ENCODE assay signal across 13 cellular contexts in the genomic region with DNA sequence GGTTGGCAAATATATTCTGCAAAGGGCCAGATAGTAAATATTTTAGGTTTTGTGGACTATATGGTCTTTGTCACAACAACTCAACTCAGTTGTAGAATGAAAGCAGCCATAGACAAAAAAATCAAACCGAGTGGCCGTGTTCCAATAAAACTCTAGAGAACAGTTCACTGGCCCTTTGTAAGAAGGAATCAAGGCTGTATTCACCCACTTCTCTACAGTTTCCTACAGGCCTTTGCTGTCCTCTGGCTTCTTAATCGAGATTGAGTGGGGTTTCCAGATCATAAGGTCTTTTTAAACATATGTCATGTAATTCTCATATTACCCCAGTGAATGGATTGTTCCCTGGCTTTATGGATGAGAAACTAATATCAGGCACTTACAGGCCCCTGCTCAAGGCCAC.
A peak's percentile ranks its signal among the peaks of the same experiment; 100 is the strongest.
DNase-seq lines count a peak whose midpoint lies in the region; ATAC-seq and TF ChIP-seq lines count a peak whose summit lies in the region.
"Had no signal": no experiment of that assay in that cellular context is flagged by ENCODE, and none has a peak within 500 bp of the region (broad histone marks: within the 10 kb centered on the region; RNA-seq: fewer than 3 reads in every experiment).

No MANE protein-coding gene starts in this region.

- BruUV-seq in IMR-90 (replicated peaks; lab: Mats Ljungman, UMichigan): no TSS peak
- BruUV-seq in PC-3 (replicated peaks; lab: Mats Ljungman, UMichigan): no TSS peak

- TF ChIP-seq POLR2A in IMR-90 (IDR thresholded peaks at IDR 0.05; ENCODE audit: low read depth, low read length) (no peak), lower leg skin (IDR thresholded peaks at IDR 0.05) (no peak)

- H3K4me3 ChIP-seq in IMR-90 (ENCODE audit: insufficient read depth, low read depth, low read length) (no peak overlapping the region), PC-3 (ENCODE audit: low read length) (no peak overlapping the region), lower leg skin (ENCODE audit: low read depth, poor library complexity, severe bottlenecking) (no peak overlapping the region)
- H3K4me3 ChIP-seq: A549, BLaER1 had no signal

- TF ChIP-seq CTCF in IMR-90 (conservative IDR thresholded peaks at IDR 0.05; ENCODE audit: low read depth, low read length) (no peak), PC-3 (conservative IDR thresholded peaks at IDR 0.05; ENCODE audit: low read depth, low read length) (no peak), lower leg skin (IDR thresholded peaks at IDR 0.05) (no peak)

- intact Hi-C loops in IMR-90 (cut with micrococcal nuclease): no loop called here
- intact Hi-C loops in PC-3 (cut with micrococcal nuclease): no loop called here
- intact Hi-C loops in lower leg skin (cut with DNase I; ENCODE audit: low total_unique reads): no loop called here

- H2BK20ac ChIP-seq in IMR-90 (ENCODE audit: low read depth, low read length): 0 out of 2 replicates have a peak overlapping the region, but pooled peaks have one; percentile 25

- H3K27me3 ChIP-seq in IMR-90 (ENCODE audit: control insufficient read depth, insufficient read depth, low read length): no peaks in the 10 kb centered on the region
- no peaks in the 10 kb centered on the region for H3K27me3 ChIP-seq in PC-3 (ENCODE audit: low read length)
- H3K27me3 ChIP-seq: BLaER1 had no signal

- no peak overlapping the region for H4K91ac ChIP-seq in IMR-90 (ENCODE audit: insufficient read depth, low read depth, low read length)

- H4K20me1 ChIP-seq in IMR-90 (ENCODE audit: insufficient read depth, low read length) (no peaks in the 10 kb centered on the region), PC-3 (ENCODE audit: low read length) (no peaks in the 10 kb centered on the region)
- H4K20me1 ChIP-seq: BLaER1 had no signal

- H2BK120ac ChIP-seq in IMR-90 (ENCODE audit: low read depth, low read length): no peak overlapping the region

- DNase-seq in IMR-90 (no peak), PC-3 (no peak), globus pallidus (ENCODE audit: low spot score) (peak; percentile 24), pons (ENCODE audit: low spot score) (peak; percentile 84), lower leg skin (ENCODE audit: low spot score in 2 of 2) (no peak), AG08396 (ENCODE audit: low spot score) (no peak)
- DNase-seq: CD8-positive, alpha-beta memory T cell; GF-D8; GOT3; H9 had no signal

- H3K9me3 ChIP-seq in IMR-90 (ENCODE audit: control insufficient read depth, insufficient read depth, low read length): no peaks in the 10 kb centered on the region
- no peaks in the 10 kb centered on the region for H3K9me3 ChIP-seq in PC-3 (ENCODE audit: low read length)
- H3K9me3 ChIP-seq: A549, BLaER1 had no signal

- H3K9me2 ChIP-seq in PC-3 (replicated peaks; ENCODE audit: low read length): no peaks in the 10 kb centered on the region

- H3K4me2 ChIP-seq in IMR-90 (ENCODE audit: low read depth, low read length) (no peak overlapping the region), PC-3 (ENCODE audit: low read length) (peak overlapping the region; percentile 35)
- H3K4me2 ChIP-seq: A549, BLaER1 had no signal

- WGBS in IMR-90 (ENCODE audit: extremely low coverage in 2 of 2, insufficient read length in 1 of 2), 2 experiments: no CpG with 5 or more reads among the region's 3 CpGs
- WGBS in lower leg skin, 2 donors: 62 to 81% methylated on average over 3 of the region's 3 CpGs

- CTCF ChIA-PET in IMR-90 (lab: Yijun Ruan, JAX) (no interaction called here), PC-3 (lab: Charles Lee) (no interaction called here)

- no peak overlapping the region for H2AFZ ChIP-seq in IMR-90 (replicated peaks; ENCODE audit: low read length, poor library complexity)
- no peak overlapping the region for H2AFZ ChIP-seq in PC-3 (ENCODE audit: low read length)

- no peak for TF ChIP-seq RAD21 in IMR-90 (IDR thresholded peaks at IDR 0.05; ENCODE audit: low read length)

- H3K79me1 ChIP-seq in IMR-90 (ENCODE audit: low read depth in 1 of 2, low read length in 2 of 2): no peaks in the 10 kb centered on the region

- H2BK15ac ChIP-seq in IMR-90 (ENCODE audit: low read depth, low read length): no peak overlapping the region

- no peak overlapping the region for H2AK5ac ChIP-seq in IMR-90 (ENCODE audit: low read depth, low read length)

- H3K23ac ChIP-seq in IMR-90 (ENCODE audit: low read depth, low read length): no peak overlapping the region

- dilution Hi-C loops in IMR-90 (cut with HindIII; ENCODE audit: low sequenced_read_pairs, unreplicated experiment): no loop called here

- H3K79me2 ChIP-seq in PC-3 (ENCODE audit: low read length): no peaks in the 10 kb centered on the region

- H4K5ac ChIP-seq in IMR-90 (ENCODE audit: low read depth, low read length): no peak overlapping the region

- H3K56ac ChIP-seq in IMR-90 (ENCODE audit: extremely low read depth, insufficient read depth, low read length): no peak overlapping the region

- no peak overlapping the region for H2BK5ac ChIP-seq in IMR-90 (ENCODE audit: low read depth, low read length, poor library complexity, severe bottlenecking)

- H3K9me1 ChIP-seq in IMR-90 (ENCODE audit: insufficient read depth, low read length): no peaks in the 10 kb centered on the region

- no peak overlapping the region for H3K18ac ChIP-seq in IMR-90 (ENCODE audit: low read depth, low read length)

- in situ Hi-C loops in IMR-90 (cut with MboI; ENCODE audit: low sequenced_read_pairs): no loop called here

- H3K27ac ChIP-seq in IMR-90 (ENCODE audit: insufficient read depth, low read length) (no peak overlapping the region), PC-3 (ENCODE audit: low read length) (peak overlapping the region; percentile 40)
- H3K27ac ChIP-seq: A549, BLaER1 had no signal

- no peaks in the 10 kb centered on the region for H3K36me3 ChIP-seq in IMR-90 (ENCODE audit: control insufficient read depth, insufficient read depth, low read length)
- H3K36me3 ChIP-seq in PC-3 (ENCODE audit: low read depth, low read length): no peaks in the 10 kb centered on the region
- H3K36me3 ChIP-seq: BLaER1 had no signal

- no peak overlapping the region for H3K14ac ChIP-seq in IMR-90 (replicated peaks; ENCODE audit: low read depth, low read length)

- H2AK9ac ChIP-seq in IMR-90 (replicated peaks; ENCODE audit: low read depth, low read length, poor library complexity): no peak overlapping the region

- H3K4ac ChIP-seq in IMR-90 (ENCODE audit: low read depth, low read length): no peak overlapping the region

- no peaks in the 10 kb centered on the region for H3F3A ChIP-seq in PC-3 (ENCODE audit: low read length, unreplicated experiment)

- no peak overlapping the region for H4K8ac ChIP-seq in IMR-90 (ENCODE audit: low read depth in 2 of 2, low read length in 2 of 2)

- H3K4me1 ChIP-seq in IMR-90 (ENCODE audit: control insufficient read depth, insufficient read depth, low read length): peaks cover 2% of the 10 kb centered on the region; the same call in 1 of the 2 replicates
- peaks cover 14% of the 10 kb centered on the region for H3K4me1 ChIP-seq in PC-3 (ENCODE audit: insufficient read depth, low read length)
- H3K4me1 ChIP-seq: A549, BLaER1 had no signal

- ATAC-seq in IMR-90 (ENCODE audit: low read depth): no peak
- ATAC-seq in PC-3: no peak
- ATAC-seq in HG02885 (IDR thresholded peaks at IDR 0.05; ENCODE audit: poor library complexity, unreplicated experiment): no peak
- ATAC-seq: A549 had no signal

- no peak overlapping the region for H3K9ac ChIP-seq in IMR-90 (ENCODE audit: low read depth, low read length)
- H3K9ac ChIP-seq in PC-3 (ENCODE audit: low read length): no peak overlapping the region
- H3K9ac ChIP-seq: BLaER1 had no signal

- POLR2A ChIA-PET in IMR-90 (lab: Charles Lee; ENCODE audit: unreplicated experiment) (no interaction called here), PC-3 (lab: Charles Lee; ENCODE audit: unreplicated experiment) (no interaction called here)

TF ChIP-seq in IMR-90, 13 proteins besides CTCF, POLR2A, EP300 and RAD21:
- TF ChIP-seq, protein P1, sequence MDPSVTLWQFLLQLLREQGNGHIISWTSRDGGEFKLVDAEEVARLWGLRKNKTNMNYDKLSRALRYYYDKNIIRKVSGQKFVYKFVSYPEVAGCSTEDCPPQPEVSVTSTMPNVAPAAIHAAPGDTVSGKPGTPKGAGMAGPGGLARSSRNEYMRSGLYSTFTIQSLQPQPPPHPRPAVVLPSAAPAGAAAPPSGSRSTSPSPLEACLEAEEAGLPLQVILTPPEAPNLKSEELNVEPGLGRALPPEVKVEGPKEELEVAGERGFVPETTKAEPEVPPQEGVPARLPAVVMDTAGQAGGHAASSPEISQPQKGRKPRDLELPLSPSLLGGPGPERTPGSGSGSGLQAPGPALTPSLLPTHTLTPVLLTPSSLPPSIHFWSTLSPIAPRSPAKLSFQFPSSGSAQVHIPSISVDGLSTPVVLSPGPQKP (IDR thresholded peaks at IDR 0.05; ENCODE audit: borderline replicate concordance, low read depth, low read length): no peak
- TF ChIP-seq MXI1 (IDR thresholded peaks at IDR 0.05; ENCODE audit: borderline replicate concordance, low read depth, low read length) (no peak), FOS (IDR thresholded peaks at IDR 0.05; ENCODE audit: low read depth, low read length) (no peak), MAZ (IDR thresholded peaks at IDR 0.05; ENCODE audit: borderline replicate concordance, low read depth, low read length) (no peak), NFE2L2 (IDR thresholded peaks at IDR 0.05; ENCODE audit: low read depth, low read length) (no peak), CEBPB (IDR thresholded peaks at IDR 0.05; ENCODE audit: low read depth, low read length) (no peak), SMC3 (IDR thresholded peaks at IDR 0.05; ENCODE audit: low read depth, low read length) (no peak), BHLHE40 (IDR thresholded peaks at IDR 0.05; ENCODE audit: low read depth, low read length) (no peak), CHD1 (IDR thresholded peaks at IDR 0.05; ENCODE audit: low read depth, low read length) (no peak), RFX5 (IDR thresholded peaks at IDR 0.05; ENCODE audit: low read depth, low read length) (no peak), RCOR1 (IDR thresholded peaks at IDR 0.05; ENCODE audit: insufficient replicate concordance, low read length) (no peak), MAFK (IDR thresholded peaks at IDR 0.05; ENCODE audit: low read depth, low read length) (no peak)
- TF ChIP-seq, protein P2, sequence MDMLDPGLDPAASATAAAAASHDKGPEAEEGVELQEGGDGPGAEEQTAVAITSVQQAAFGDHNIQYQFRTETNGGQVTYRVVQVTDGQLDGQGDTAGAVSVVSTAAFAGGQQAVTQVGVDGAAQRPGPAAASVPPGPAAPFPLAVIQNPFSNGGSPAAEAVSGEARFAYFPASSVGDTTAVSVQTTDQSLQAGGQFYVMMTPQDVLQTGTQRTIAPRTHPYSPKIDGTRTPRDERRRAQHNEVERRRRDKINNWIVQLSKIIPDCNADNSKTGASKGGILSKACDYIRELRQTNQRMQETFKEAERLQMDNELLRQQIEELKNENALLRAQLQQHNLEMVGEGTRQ (IDR thresholded peaks at IDR 0.05; ENCODE audit: low read depth, low read length): no peak

Comparison
In these comparisons a context has a peak if more than half of its experiments do, and no peak if none do; other contexts are left out.
1. DNase-seq: peak in globus pallidus (single experiment) and pons (single experiment); none in IMR-90 (single experiment), PC-3 (single experiment), lower leg skin (0 of 2) and AG08396 (single experiment).